Comparison of ENCODE assay signal across 15 cellular contexts in the genomic region with DNA sequence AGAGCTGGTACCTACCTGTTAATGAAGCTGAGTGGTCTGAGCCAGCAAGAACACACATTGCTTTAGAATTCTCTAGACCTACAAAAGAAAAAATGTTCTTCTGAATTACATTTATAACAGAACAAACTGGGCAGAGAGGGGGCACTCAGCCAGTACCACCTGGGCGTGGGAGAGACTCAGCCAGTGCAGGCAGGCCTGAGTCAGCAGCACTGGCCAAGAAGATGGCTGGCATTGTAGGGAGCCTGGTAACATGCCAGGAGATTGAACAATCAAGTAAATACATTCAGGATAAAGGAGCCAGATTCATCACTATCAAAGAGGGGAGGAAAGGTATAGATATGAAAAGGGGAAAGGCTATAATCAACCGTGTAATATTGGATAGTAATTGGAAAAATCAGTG.
DNase-seq lines count a peak whose midpoint lies in the region; ATAC-seq lines count a peak whose summit lies in the region.
"Had no signal": no experiment of that assay in that cellular context is flagged by ENCODE, and none has a peak within 500 bp of the region (broad histone marks: within the 10 kb centered on the region; RNA-seq: fewer than 3 reads in every experiment).

No MANE protein-coding gene starts in this region.

- DNase-seq in Ammon's horn (ENCODE audit: low spot score) (peak; percentile 18), NCI-H1105 treated with DMSO at 0.1 percent for 48 hours (lab: John Stamatoyannopoulos, UW) (peak; percentile 45), astrocyte of the hippocampus (ENCODE audit: low read depth, low spot score) (peak; percentile 44), inferior parietal cortex (ENCODE audit: extremely low spot score) (peak; percentile 45), NCI-H146 treated with DMSO at 0.1 percent for 48 hours (lab: John Stamatoyannopoulos, UW; ENCODE audit: unreplicated experiment) (no peak)
- DNase-seq: activated naive CD4-positive, alpha-beta T cell treated with Interleukin-2 at 50 U/mL for 16 hours; NCI-H2081 treated with DMSO at 0.1 percent for 48 hours; NCI-H526 treated with DMSO at 0.1 percent for 48 hours; nephron progenitor cell; spleen; stimulated activated CD4-positive, alpha-beta T cell treated with anti-CD3 and anti-CD28 coated beads, Interleukin-4, amount 100 ng/mL, for 4 hours; uterus had no signal

- ATAC-seq in HG03354 (IDR thresholded peaks at IDR 0.05; ENCODE audit: poor library complexity, severe bottlenecking, unreplicated experiment) (no peak), GM21515 (IDR thresholded peaks at IDR 0.05; ENCODE audit: unreplicated experiment) (no peak), HG03196 (IDR thresholded peaks at IDR 0.05; ENCODE audit: unreplicated experiment) (no peak)
